In genomic region chr6:151690768-151691562, GRCh38 we compare ENCODE assay signal across 9 cellular contexts.
DNase-seq lines count a peak whose midpoint lies in the region; ATAC-seq, FAIRE-seq and TF ChIP-seq lines count a peak whose summit lies in the region.
"Had no signal": no experiment of that assay in that cellular context is flagged by ENCODE, and none has a peak within 500 bp of the region (broad histone marks: within the 10 kb centered on the region; RNA-seq: fewer than 3 reads in every experiment).

No MANE protein-coding gene starts in this region.

- BruUV-seq in GM12878 (replicated peaks; lab: Mats Ljungman, UMichigan), result TSS peak; percentile 90

- H4K20me1 ChIP-seq in GM12878 (ENCODE audit: control insufficient read depth, insufficient read depth), result no peaks in the 10 kb centered on the region

- no peak for TF ChIP-seq CTCF in GM12878 (IDR thresholded peaks at IDR 0.05 in 2 of 3, conservative IDR thresholded peaks at IDR 0.05 in 1 of 3; ENCODE audit: control insufficient read depth in 2 of 3, extremely low read depth in 1 of 3, insufficient read depth in 1 of 3, low read depth in 3 of 3, low read length in 3 of 3)
- TF ChIP-seq CTCF in WERI-Rb-1 (IDR thresholded peaks at IDR 0.05; ENCODE audit: low read depth, low read length), result no peak

- FAIRE-seq in GM12878 (lab: Jason Lieb, UNC), result no peak
- FAIRE-seq: endothelial cell of umbilical vein had no signal

- TF ChIP-seq RAD21 in GM12878 (IDR thresholded peaks at IDR 0.05; ENCODE audit: insufficient read depth, low read depth, low read length), result no peak

- H3K27me3 ChIP-seq in GM12878 (replicated peaks in 1 of 2; ENCODE audit: control insufficient read depth in 2 of 2, insufficient read depth in 2 of 2, low read length in 1 of 2) (no peaks in the 10 kb centered on the region), mucosa of stomach (ENCODE audit: control insufficient read depth, insufficient read depth, low read length) (no peaks in the 10 kb centered on the region), WERI-Rb-1 (ENCODE audit: insufficient read depth, low read depth, severe bottlenecking) (no peaks in the 10 kb centered on the region)

- H3K4me3 ChIP-seq in GM12878 (peak overlapping the region; percentile 31; the same call in 1 of the 2 replicates), mucosa of stomach (ENCODE audit: low read length) (no peak overlapping the region), WERI-Rb-1 (ENCODE audit: low read depth, low read length) (no peak overlapping the region)

- H3K79me2 ChIP-seq in GM12878 (ENCODE audit: control insufficient read depth, insufficient read depth, low read length), result no peaks in the 10 kb centered on the region

- H3K9me3 ChIP-seq in GM12878 (replicated peaks; ENCODE audit: control insufficient read depth, insufficient read depth, low read length) (peaks cover 5% of the 10 kb centered on the region; the same call in 2 of the 3 replicates), mucosa of stomach (ENCODE audit: control insufficient read depth, low read length) (no peaks in the 10 kb centered on the region), WERI-Rb-1 (ENCODE audit: severe bottlenecking) (no peaks in the 10 kb centered on the region)

- WGBS in GM12878 (ENCODE audit: insufficient coverage, insufficient replicate concordance, low lambda C conversion rate, missing lambda C conversion rate), result under 1% methylated on average over 8 of the region's 8 CpGs

- peak; percentile 94 to 98 for TF ChIP-seq EP300 in GM12878 (IDR thresholded peaks at IDR 0.05; ENCODE audit: borderline replicate concordance in 1 of 2, control insufficient read depth in 1 of 2, low read depth in 2 of 2, low read length in 2 of 2)

- peaks cover 17% of the 10 kb centered on the region for H3K4me1 ChIP-seq in GM12878 (ENCODE audit: control insufficient read depth, insufficient read depth, low read length)
- no peaks in the 10 kb centered on the region for H3K4me1 ChIP-seq in mucosa of stomach (ENCODE audit: control insufficient read depth, insufficient read depth, low read length)

- SMC1A ChIA-PET in GM12878 (lab: Charles Lee; ENCODE audit: uncharacterized antibody, unreplicated experiment), result interaction anchor here (0.6 to 8.3 kb wide), 56 partner anchors 8 to 1279 kb away, joined by 3 to 138 read pairs (median 4); partner anchors contain the start of gene RMND1

- H3K4me2 ChIP-seq in GM12878 (ENCODE audit: control insufficient read depth, insufficient read depth), result peak overlapping the region; percentile 75

- H2AFZ ChIP-seq in GM12878 (ENCODE audit: control insufficient read depth, low read depth, low read length), result peak overlapping the region; percentile 76

- H3K36me3 ChIP-seq in GM12878 (ENCODE audit: control insufficient read depth in 2 of 2, insufficient read depth in 2 of 2, low read length in 1 of 2), result no peaks in the 10 kb centered on the region
- H3K36me3 ChIP-seq in mucosa of stomach (ENCODE audit: control insufficient read depth, insufficient read depth, low read length), result no peaks in the 10 kb centered on the region
- H3K36me3 ChIP-seq in WERI-Rb-1, result no peaks in the 10 kb centered on the region

- peak; percentile 20 for DNase-seq in Daoy (ENCODE audit: low read depth)
- peak; percentile 83 for DNase-seq in GM12878 (ENCODE audit: low read depth, low spot score)
- no peak for DNase-seq in NCI-H1105 (lab: John Stamatoyannopoulos, UW)
- no peak for DNase-seq in activated gamma-delta T cell treated with Interleukin-2 at 50 U/mL for 16 hours
- DNase-seq in WERI-Rb-1, result no peak

- H3K9ac ChIP-seq in GM12878 (ENCODE audit: control insufficient read depth, insufficient read depth, low read length), result no peak overlapping the region
- H3K9ac ChIP-seq in mucosa of stomach (ENCODE audit: low read length), result peak overlapping the region; percentile 5

- H3K27ac ChIP-seq in GM12878 (ENCODE audit: control insufficient read depth, insufficient read depth), result no peak overlapping the region; the same call in 1 of the 2 replicates
- no peak overlapping the region for H3K27ac ChIP-seq in WERI-Rb-1

- intact Hi-C loops in GM12878 (cut with micrococcal nuclease; ENCODE audit: unreplicated experiment), result loop anchor here (1.0 to 2.0 kb wide), 5 partner anchors 11 to 577 kb away; no protein-coding TSS in a partner anchor

- POLR2A ChIA-PET in GM12878 (lab: Charles Lee), result interaction anchor here (0.6 to 2.6 kb wide), 8 partner anchors 9 to 75 kb away, joined by 3 to 8 read pairs (median 4); no protein-coding TSS in a partner anchor

- in situ Hi-C loops in GM12878 (cut with MboI), result loop anchor here (5.0 kb wide), 1 partner anchor 431 kb away; no protein-coding TSS in a partner anchor

- ATAC-seq in GM21360 (IDR thresholded peaks at IDR 0.05; ENCODE audit: unreplicated experiment), result peak; percentile 99
- ATAC-seq in HG03521 (IDR thresholded peaks at IDR 0.05; ENCODE audit: unreplicated experiment), result peak; percentile 96
- ATAC-seq in GM12878, result peak; percentile 97

- CTCF ChIA-PET in GM12878 (lab: Yijun Ruan, JAX), result interaction anchor here (0.6 to 7.4 kb wide), 59 partner anchors 8 to 1257 kb away, joined by 3 to 157 read pairs (median 5); no protein-coding TSS in a partner anchor

- no peak for TF ChIP-seq POLR2A in GM12878 (IDR thresholded peaks at IDR 0.05; ENCODE audit: low read depth, low read length)

- RAD21 ChIA-PET in GM12878 (lab: Charles Lee; ENCODE audit: unreplicated experiment), result interaction anchor here (0.6 to 5.0 kb wide), 53 partner anchors 8 to 666 kb away, joined by 3 to 93 read pairs (median 5); partner anchors contain the start of gene ESR1

TF ChIP-seq in GM12878, 131 proteins besides CTCF, POLR2A, EP300 and RAD21 (continues in another document):
- TF ChIP-seq ZNF687 (IDR thresholded peaks at IDR 0.05) (peak; percentile 29; the same call in 1 of the 2 replicates), SIN3A (IDR thresholded peaks at IDR 0.05; ENCODE audit: low read depth, low read length) (no peak), SPI1 (IDR thresholded peaks at IDR 0.05; ENCODE audit: borderline replicate concordance, insufficient read depth, low read depth, low read length) (peak; percentile 96), HCFC1 (IDR thresholded peaks at IDR 0.05; ENCODE audit: low read length) (no peak), MEF2B (IDR thresholded peaks at IDR 0.05; ENCODE audit: partially characterized antibody, poor library complexity, severe bottlenecking) (peak; percentile 78), CREM (IDR thresholded peaks at IDR 0.05; ENCODE audit: low read depth) (0 out of 2 replicates have a peak, but pooled peaks have one; percentile 52), PAX5 (IDR thresholded peaks at IDR 0.05; ENCODE audit: borderline replicate concordance, low read depth, low read length) (peak; percentile 91; the same call in 1 of the 2 replicates), HDAC2 (IDR thresholded peaks at IDR 0.05) (no peak), SUPT20H (IDR thresholded peaks at IDR 0.05; ENCODE audit: borderline replicate concordance, control insufficient read depth, low read depth, low read length) (no peak), GATAD2B (conservative IDR thresholded peaks at IDR 0.05; ENCODE audit: low read depth) (peak; percentile 89), FOXM1 (IDR thresholded peaks at IDR 0.05; ENCODE audit: low read depth, low read length) (peak; percentile 61; the same call in 1 of the 2 replicates), NFXL1 (IDR thresholded peaks at IDR 0.05; ENCODE audit: borderline replicate concordance) (no peak), ESRRA (IDR thresholded peaks at IDR 0.05; ENCODE audit: low read length) (no peak), NBN (IDR thresholded peaks at IDR 0.05) (peak; percentile 65), ZNF207 (IDR thresholded peaks at IDR 0.05; ENCODE audit: borderline replicate concordance) (no peak), USF2 (IDR thresholded peaks at IDR 0.05; ENCODE audit: borderline replicate concordance, low read depth, low read length) (no peak; the same call in 1 of the 2 replicates), POU2F2 (IDR thresholded peaks at IDR 0.05; ENCODE audit: borderline replicate concordance, low read depth, low read length) (peak; percentile 89; the same call in 2 of the 3 replicates)

Comparison
In these comparisons a context has a peak if more than half of its experiments do, and no peak if none do; other contexts are left out.
1. DNase-seq: peak in Daoy (single experiment) and GM12878 (single experiment); none in NCI-H1105 (single experiment), activated gamma-delta T cell treated with Interleukin-2 at 50 U/mL for 16 hours (single experiment) and WERI-Rb-1 (single experiment).
2. Peak in every context shown above with its lines, with median percentiles within 50 percentile points of each other: ATAC-seq.